ENCODE assay signal across 27 cellular contexts in genomic region chr7:132878228-132878919, GRCh38.
DNase-seq lines count a peak whose midpoint lies in the region; ATAC-seq, FAIRE-seq and TF ChIP-seq lines count a peak whose summit lies in the region.
"Had no signal": no experiment of that assay in that cellular context is flagged by ENCODE, and none has a peak within 500 bp of the region (broad histone marks: within the 10 kb centered on the region; RNA-seq: fewer than 3 reads in every experiment).

No MANE protein-coding gene starts in this region.

- H3K4me3 ChIP-seq in bronchial epithelial cell (ENCODE audit: low read depth, low read length), result no peak overlapping the region
- no peak overlapping the region for H3K4me3 ChIP-seq in left lung
- no peak overlapping the region for H3K4me3 ChIP-seq in right cardiac atrium (ENCODE audit: low read length)
- H3K4me3 ChIP-seq: BLaER1 treated with 17β-estradiol and CSF1 and Interleukin-3, amounts not matched to agents 10 nM and 100 nM; lung; right atrium auricular region; SJCRH30; suprapubic skin had no signal

- WGBS in H9 (ENCODE audit: extremely low coverage, insufficient read length, low lambda C conversion rate), result no CpG with 5 or more reads among the region's 1 CpG
- WGBS in right cardiac atrium, result 94% methylated on average over 1 of the region's 1 CpG

- DNase-seq in H9 (no peak), LoVo (ENCODE audit: low spot score) (peak; percentile 38), bronchial epithelial cell (ENCODE audit: low read depth) (peak; percentile 82), left lung (no peak), right cardiac atrium (no peak)
- DNase-seq: activated CD4-positive, alpha-beta T cell treated with anti-CD3 and anti-CD28 coated beads, Interleukin-2, amount 10 ng/mL, durations not matched to agents 7 days and 5 days; activated gamma-delta T cell treated with Interleukin-2 at 50 U/mL for 16 hours; activated T-cell treated with anti-CD3 and anti-CD28 coated beads, Interleukin-2, amount 50 U/mL, for 24 hours; DMS53; glutamatergic neuron; NCI-H1436 treated with DMSO at 0.1 percent for 48 hours; NCI-H510A; SJCRH30; stimulated activated naive B cell treated with anti-CD40 and anti-IgM and Interleukin-4, amounts not matched to agents 10 μg/mL and 1 μg/mL and 100 μg/mL, for 72 hours had no signal

- intact Hi-C loops in left lung (cut with DNase I), result no loop called here
- intact Hi-C loops in right cardiac atrium (cut with DNase I), result no loop called here

- H3K4ac ChIP-seq in H9 (ENCODE audit: low read depth, low read length), result no peak overlapping the region

- no peak overlapping the region for H3T11ph ChIP-seq in H9 (ENCODE audit: low read length)

- H3K9me3 Mint-ChIP-seq in H9, result no peaks in the 10 kb centered on the region
- H3K9me3 Mint-ChIP-seq: activated CD4-positive, alpha-beta T cell treated with anti-CD3 and anti-CD28 coated beads, Interleukin-2, amount 10 ng/mL, durations not matched to agents 7 days and 5 days; activated T-cell treated with anti-CD3 and anti-CD28 coated beads, Interleukin-2, amount 50 U/mL, for 24 hours; central memory CD8-positive, alpha-beta T cell; IgD-negative memory B cell had no signal

- H4K8ac ChIP-seq in H9 (replicated peaks; ENCODE audit: insufficient read length, low read depth, low read length), result no peak overlapping the region

- no peaks in the 10 kb centered on the region for H3K27me3 Mint-ChIP-seq in H9 (ENCODE audit: low read depth)
- H3K27me3 Mint-ChIP-seq: activated CD4-positive, alpha-beta T cell treated with anti-CD3 and anti-CD28 coated beads, Interleukin-2, amount 10 ng/mL, durations not matched to agents 7 days and 5 days; activated T-cell treated with anti-CD3 and anti-CD28 coated beads, Interleukin-2, amount 50 U/mL, for 24 hours; central memory CD8-positive, alpha-beta T cell; IgD-negative memory B cell; stimulated activated naive B cell treated with anti-CD40 and anti-IgM and Interleukin-4, amounts not matched to agents 10 μg/mL and 1 μg/mL and 100 μg/mL, for 72 hours had no signal

- H3K27me3 ChIP-seq in H9 (ENCODE audit: insufficient read depth, low read length) (no peaks in the 10 kb centered on the region), bronchial epithelial cell (ENCODE audit: control insufficient read depth, insufficient read depth, low read length) (no peaks in the 10 kb centered on the region), left lung (no peaks in the 10 kb centered on the region), right cardiac atrium (ENCODE audit: control insufficient read depth, insufficient read depth) (no peaks in the 10 kb centered on the region)
- H3K27me3 ChIP-seq: BLaER1 treated with 17β-estradiol and CSF1 and Interleukin-3, amounts not matched to agents 10 nM and 100 nM; right atrium auricular region; SJCRH30; suprapubic skin had no signal

- H3K56ac ChIP-seq in H9 (ENCODE audit: insufficient read length, low read depth, low read length), result no peak overlapping the region

- no peak overlapping the region for H3K18ac ChIP-seq in H9 (ENCODE audit: insufficient read length, low read depth, low read length)

- H2BK15ac ChIP-seq in H9 (ENCODE audit: low read depth, low read length), result no peak overlapping the region

- ATAC-seq in left lung (peak; percentile 42), HG02678 (IDR thresholded peaks at IDR 0.05; ENCODE audit: unreplicated experiment) (no peak), right cardiac atrium (no peak), HG02884 (IDR thresholded peaks at IDR 0.05; ENCODE audit: unreplicated experiment) (no peak)
- ATAC-seq: HCT116; stimulated activated naive B cell treated with anti-CD40 and anti-IgM and Interleukin-4, amounts not matched to agents 10 μg/mL and 1 μg/mL and 100 μg/mL, for 72 hours had no signal

- H3K36me3 Mint-ChIP-seq in H9 (ENCODE audit: insufficient read depth in 1 of 3, low read depth in 3 of 3), result no peaks in the 10 kb centered on the region; a peak in 1 of 7 replicates

- H3K23me2 ChIP-seq in H9 (ENCODE audit: insufficient read length, low read depth, low read length, poor library complexity, severe bottlenecking), result no peaks in the 10 kb centered on the region

- no peak for FAIRE-seq in bronchial epithelial cell (lab: Jason Lieb, UNC)
- FAIRE-seq: endothelial cell of umbilical vein, RCC 7860, urothelium cell line had no signal

- H3K36me3 ChIP-seq in bronchial epithelial cell (ENCODE audit: control insufficient read depth, insufficient read depth, low read length) (no peaks in the 10 kb centered on the region), left lung (no peaks in the 10 kb centered on the region)
- H3K36me3 ChIP-seq: right atrium auricular region, suprapubic skin had no signal

- H2BK20ac ChIP-seq in H9 (ENCODE audit: low read depth, low read length, poor library complexity, severe bottlenecking), result no peak overlapping the region

- H3K27ac Mint-ChIP-seq in H9, result peak overlapping the region in 2 of 3 experiments; percentile 52 to 81; a peak in 3 of 7 replicates
- H3K27ac Mint-ChIP-seq: activated CD4-positive, alpha-beta T cell treated with anti-CD3 and anti-CD28 coated beads, Interleukin-2, amount 10 ng/mL, durations not matched to agents 7 days and 5 days; activated T-cell treated with anti-CD3 and anti-CD28 coated beads, Interleukin-2, amount 50 U/mL, for 24 hours; stimulated activated naive B cell treated with anti-CD40 and anti-IgM and Interleukin-4, amounts not matched to agents 10 μg/mL and 1 μg/mL and 100 μg/mL, for 72 hours had no signal

- H2BK5ac ChIP-seq in H9 (ENCODE audit: insufficient read length, low read length), result no peak overlapping the region

- 0 out of 2 replicates have a peak, but pooled peaks cover 2% of the 10 kb centered on the region for H3K79me2 ChIP-seq in H9 (ENCODE audit: insufficient read depth, low read length)

- H4K5ac ChIP-seq in H9 (ENCODE audit: insufficient read length, low read depth, low read length), result no peak overlapping the region

- no peak overlapping the region for H3K9ac ChIP-seq in H9 (ENCODE audit: extremely low read depth, insufficient read length, low read length)
- H3K9ac ChIP-seq: BLaER1 treated with 17β-estradiol and CSF1 and Interleukin-3, amounts not matched to agents 10 nM and 100 nM; parathyroid adenoma had no signal

- H4K91ac ChIP-seq in H9 (ENCODE audit: insufficient read length, low read depth, low read length), result no peak overlapping the region

- H3K4me3 Mint-ChIP-seq in H9, result no peak overlapping the region
- H3K4me3 Mint-ChIP-seq: activated CD4-positive, alpha-beta T cell treated with anti-CD3 and anti-CD28 coated beads, Interleukin-2, amount 10 ng/mL, durations not matched to agents 7 days and 5 days; activated T-cell treated with anti-CD3 and anti-CD28 coated beads, Interleukin-2, amount 50 U/mL, for 24 hours; central memory CD8-positive, alpha-beta T cell; IgD-negative memory B cell; stimulated activated naive B cell treated with anti-CD40 and anti-IgM and Interleukin-4, amounts not matched to agents 10 μg/mL and 1 μg/mL and 100 μg/mL, for 72 hours had no signal

- H3K79me1 ChIP-seq in H9 (ENCODE audit: insufficient read depth, low read depth, low read length, poor library complexity, severe bottlenecking), result peaks cover 2% of the 10 kb centered on the region

- H3K4me1 Mint-ChIP-seq in H9, result peaks cover 30 to 39% of the 10 kb centered on the region in 2 experiments

- H3K23ac ChIP-seq in H9 (ENCODE audit: insufficient read length, low read depth, low read length), result no peak overlapping the region

- H3K27ac ChIP-seq in H9 (ENCODE audit: insufficient read length, low read depth, low read length) (no peak overlapping the region), left lung (no peak overlapping the region), right cardiac atrium (ENCODE audit: low read length) (no peak overlapping the region)
- H3K27ac ChIP-seq: BLaER1 treated with 17β-estradiol and CSF1 and Interleukin-3, amounts not matched to agents 10 nM and 100 nM; parathyroid adenoma; right atrium auricular region; SJCRH30; suprapubic skin had no signal

- H3K9me3 ChIP-seq in H9 (ENCODE audit: control insufficient read depth, low read depth, low read length) (no peaks in the 10 kb centered on the region), left lung (no peaks in the 10 kb centered on the region), right cardiac atrium (ENCODE audit: control insufficient read depth, low read length) (no peaks in the 10 kb centered on the region)
- H3K9me3 ChIP-seq: BLaER1 treated with 17β-estradiol and CSF1 and Interleukin-3, amounts not matched to agents 10 nM and 100 nM; right atrium auricular region; SJCRH30; suprapubic skin had no signal

- H3K4me1 ChIP-seq in H9 (ENCODE audit: insufficient read depth, low read length) (peaks cover 2% of the 10 kb centered on the region; the same call in 1 of the 2 replicates), left lung (no peaks in the 10 kb centered on the region), right cardiac atrium (ENCODE audit: control insufficient read depth, insufficient read depth, low read length) (peaks cover 2% of the 10 kb centered on the region)
- H3K4me1 ChIP-seq: right atrium auricular region, SJCRH30, suprapubic skin had no signal

- no peak overlapping the region for H2BK12ac ChIP-seq in H9 (ENCODE audit: insufficient read length, low read depth, low read length)

- H3K14ac ChIP-seq in H9 (ENCODE audit: insufficient read depth, low read length), result no peak overlapping the region

- no peak for TF ChIP-seq CTCF in H9 (conservative IDR thresholded peaks at IDR 0.05)
- TF ChIP-seq CTCF in bronchial epithelial cell (IDR thresholded peaks at IDR 0.05; ENCODE audit: insufficient read depth, low read length, severe bottlenecking), result no peak
- no peak for TF ChIP-seq CTCF in left lung (IDR thresholded peaks at IDR 0.05)

- no peak overlapping the region for H2BK120ac ChIP-seq in H9 (ENCODE audit: low read depth, low read length, poor library complexity, severe bottlenecking)

- H3K4me2 ChIP-seq in H9 (ENCODE audit: insufficient read depth, insufficient read length, low read length), result no peak overlapping the region

- H4K20me1 ChIP-seq in H9 (ENCODE audit: control insufficient read depth, insufficient read depth, insufficient read length), result no peaks in the 10 kb centered on the region

- no peak overlapping the region for H2AK5ac ChIP-seq in H9 (ENCODE audit: insufficient read length, low read length)

- H2AFZ ChIP-seq in H9 (ENCODE audit: low read length), result no peak overlapping the region
- H2AFZ ChIP-seq: parathyroid adenoma had no signal

Comparison
In these comparisons a context has a peak if more than half of its experiments do, and no peak if none do; other contexts are left out.
1. DNase-seq: peak in LoVo (single experiment) and bronchial epithelial cell (single experiment); none in H9 (single experiment), left lung (0 of 2) and right cardiac atrium (0 of 3).